1 cellular context compared by ENCODE assay signal in the genomic region with DNA sequence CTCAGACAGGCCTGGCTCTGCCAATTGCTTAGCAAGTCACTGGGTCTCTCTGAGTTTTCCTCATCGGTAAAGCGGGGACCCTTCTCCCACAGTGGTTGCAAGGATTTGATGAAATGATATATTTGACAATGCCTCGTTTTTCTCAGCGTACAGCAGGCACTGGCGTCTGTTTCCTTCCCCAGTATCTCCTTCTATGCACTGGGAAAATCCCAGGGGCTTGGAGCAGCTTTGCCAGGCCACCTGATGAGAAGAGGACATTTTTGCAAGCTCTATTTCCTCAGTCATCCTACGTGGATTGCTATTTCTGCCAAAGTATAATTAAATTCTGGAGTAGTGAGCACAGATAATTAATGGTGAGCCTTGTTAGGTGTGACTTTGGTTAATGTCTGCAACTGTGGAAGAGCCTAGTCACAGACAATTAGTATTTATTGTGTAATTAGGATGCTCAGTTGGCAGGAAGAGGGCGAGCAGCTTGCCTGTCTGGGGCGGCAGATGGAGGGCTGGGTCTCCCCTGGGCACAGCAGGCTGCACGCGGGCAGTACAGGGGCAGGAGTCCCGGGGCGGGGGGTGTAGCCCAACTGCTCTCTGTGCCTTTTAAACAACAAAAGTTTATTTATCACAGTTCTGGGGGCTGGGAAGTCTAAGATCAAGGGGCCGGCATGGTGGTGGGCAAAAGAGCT.
TF ChIP-seq lines count a peak whose summit lies in the region.

No MANE protein-coding gene starts in this region.

TF ChIP-seq in GM23338, 12 proteins besides CTCF, POLR2A, EP300 and RAD21 (continued from another document):
- TF ChIP-seq EZH2 (IDR thresholded peaks at IDR 0.05; ENCODE audit: low read depth, unreplicated experiment): no peak
- TF ChIP-seq ZNF114 (CRISPR knock-in tag; IDR thresholded peaks at IDR 0.05): no peak
- no peak for TF ChIP-seq ZNF331 (CRISPR knock-in tag; IDR thresholded peaks at IDR 0.05; ENCODE audit: low read depth)
- no peak for TF ChIP-seq STAT1 (IDR thresholded peaks at IDR 0.05; ENCODE audit: unreplicated experiment)
- TF ChIP-seq, protein P1, sequence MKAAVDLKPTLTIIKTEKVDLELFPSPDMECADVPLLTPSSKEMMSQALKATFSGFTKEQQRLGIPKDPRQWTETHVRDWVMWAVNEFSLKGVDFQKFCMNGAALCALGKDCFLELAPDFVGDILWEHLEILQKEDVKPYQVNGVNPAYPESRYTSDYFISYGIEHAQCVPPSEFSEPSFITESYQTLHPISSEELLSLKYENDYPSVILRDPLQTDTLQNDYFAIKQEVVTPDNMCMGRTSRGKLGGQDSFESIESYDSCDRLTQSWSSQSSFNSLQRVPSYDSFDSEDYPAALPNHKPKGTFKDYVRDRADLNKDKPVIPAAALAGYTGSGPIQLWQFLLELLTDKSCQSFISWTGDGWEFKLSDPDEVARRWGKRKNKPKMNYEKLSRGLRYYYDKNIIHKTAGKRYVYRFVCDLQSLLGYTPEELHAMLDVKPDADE (IDR thresholded peaks at IDR 0.05): no peak
- TF ChIP-seq POLR2AphosphoS5 (IDR thresholded peaks at IDR 0.05; ENCODE audit: low read depth): no peak
- TF ChIP-seq, protein P2, sequence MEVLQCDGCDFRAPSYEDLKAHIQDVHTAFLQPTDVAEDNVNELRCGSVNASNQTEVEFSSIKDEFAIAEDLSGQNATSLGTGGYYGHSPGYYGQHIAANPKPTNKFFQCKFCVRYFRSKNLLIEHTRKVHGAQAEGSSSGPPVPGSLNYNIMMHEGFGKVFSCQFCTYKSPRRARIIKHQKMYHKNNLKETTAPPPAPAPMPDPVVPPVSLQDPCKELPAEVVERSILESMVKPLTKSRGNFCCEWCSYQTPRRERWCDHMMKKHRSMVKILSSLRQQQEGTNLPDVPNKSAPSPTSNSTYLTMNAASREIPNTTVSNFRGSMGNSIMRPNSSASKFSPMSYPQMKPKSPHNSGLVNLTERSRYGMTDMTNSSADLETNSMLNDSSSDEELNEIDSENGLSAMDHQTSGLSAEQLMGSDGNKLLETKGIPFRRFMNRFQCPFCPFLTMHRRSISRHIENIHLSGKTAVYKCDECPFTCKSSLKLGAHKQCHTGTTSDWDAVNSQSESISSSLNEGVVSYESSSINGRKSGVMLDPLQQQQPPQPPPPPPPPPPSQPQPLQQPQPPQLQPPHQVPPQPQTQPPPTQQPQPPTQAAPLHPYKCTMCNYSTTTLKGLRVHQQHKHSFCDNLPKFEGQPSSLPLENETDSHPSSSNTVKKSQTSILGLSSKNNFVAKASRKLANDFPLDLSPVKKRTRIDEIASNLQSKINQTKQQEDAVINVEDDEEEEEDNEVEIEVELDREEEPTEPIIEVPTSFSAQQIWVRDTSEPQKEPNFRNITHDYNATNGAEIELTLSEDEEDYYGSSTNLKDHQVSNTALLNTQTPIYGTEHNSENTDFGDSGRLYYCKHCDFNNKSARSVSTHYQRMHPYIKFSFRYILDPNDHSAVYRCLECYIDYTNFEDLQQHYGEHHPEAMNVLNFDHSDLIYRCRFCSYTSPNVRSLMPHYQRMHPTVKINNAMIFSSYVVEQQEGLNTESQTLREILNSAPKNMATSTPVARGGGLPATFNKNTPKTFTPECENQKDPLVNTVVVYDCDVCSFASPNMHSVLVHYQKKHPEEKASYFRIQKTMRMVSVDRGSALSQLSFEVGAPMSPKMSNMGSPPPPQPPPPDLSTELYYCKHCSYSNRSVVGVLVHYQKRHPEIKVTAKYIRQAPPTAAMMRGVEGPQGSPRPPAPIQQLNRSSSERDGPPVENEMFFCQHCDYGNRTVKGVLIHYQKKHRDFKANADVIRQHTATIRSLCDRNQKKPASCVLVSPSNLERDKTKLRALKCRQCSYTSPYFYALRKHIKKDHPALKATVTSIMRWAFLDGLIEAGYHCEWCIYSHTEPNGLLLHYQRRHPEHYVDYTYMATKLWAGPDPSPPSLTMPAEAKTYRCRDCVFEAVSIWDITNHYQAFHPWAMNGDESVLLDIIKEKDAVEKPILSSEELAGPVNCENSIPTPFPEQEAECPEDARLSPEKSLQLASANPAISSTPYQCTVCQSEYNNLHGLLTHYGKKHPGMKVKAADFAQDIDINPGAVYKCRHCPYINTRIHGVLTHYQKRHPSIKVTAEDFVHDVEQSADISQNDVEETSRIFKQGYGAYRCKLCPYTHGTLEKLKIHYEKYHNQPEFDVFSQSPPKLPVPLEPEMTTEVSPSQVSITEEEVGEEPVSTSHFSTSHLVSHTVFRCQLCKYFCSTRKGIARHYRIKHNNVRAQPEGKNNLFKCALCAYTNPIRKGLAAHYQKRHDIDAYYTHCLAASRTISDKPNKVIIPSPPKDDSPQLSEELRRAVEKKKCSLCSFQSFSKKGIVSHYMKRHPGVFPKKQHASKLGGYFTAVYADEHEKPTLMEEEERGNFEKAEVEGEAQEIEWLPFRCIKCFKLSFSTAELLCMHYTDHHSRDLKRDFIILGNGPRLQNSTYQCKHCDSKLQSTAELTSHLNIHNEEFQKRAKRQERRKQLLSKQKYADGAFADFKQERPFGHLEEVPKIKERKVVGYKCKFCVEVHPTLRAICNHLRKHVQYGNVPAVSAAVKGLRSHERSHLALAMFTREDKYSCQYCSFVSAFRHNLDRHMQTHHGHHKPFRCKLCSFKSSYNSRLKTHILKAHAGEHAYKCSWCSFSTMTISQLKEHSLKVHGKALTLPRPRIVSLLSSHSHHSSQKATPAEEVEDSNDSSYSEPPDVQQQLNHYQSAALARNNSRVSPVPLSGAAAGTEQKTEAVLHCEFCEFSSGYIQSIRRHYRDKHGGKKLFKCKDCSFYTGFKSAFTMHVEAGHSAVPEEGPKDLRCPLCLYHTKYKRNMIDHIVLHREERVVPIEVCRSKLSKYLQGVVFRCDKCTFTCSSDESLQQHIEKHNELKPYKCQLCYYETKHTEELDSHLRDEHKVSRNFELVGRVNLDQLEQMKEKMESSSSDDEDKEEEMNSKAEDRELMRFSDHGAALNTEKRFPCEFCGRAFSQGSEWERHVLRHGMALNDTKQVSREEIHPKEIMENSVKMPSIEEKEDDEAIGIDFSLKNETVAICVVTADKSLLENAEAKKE (CRISPR knock-in tag; IDR thresholded peaks at IDR 0.05): no peak
